ENCODE assay signal across 20 cellular contexts in genomic region chr11:68372114-68372513, GRCh38. TPM values are rescaled to one million over a fixed set of nuclear protein-coding genes. Genes with fewer than 3 reads are reported as not detected.
A peak's percentile ranks its signal among the peaks of the same experiment; 100 is the strongest.
DNase-seq lines count a peak whose midpoint lies in the region; ATAC-seq, FAIRE-seq and TF ChIP-seq lines count a peak whose summit lies in the region.
"Had no signal": no experiment of that assay in that cellular context is flagged by ENCODE, and none has a peak within 500 bp of the region (broad histone marks: within the 10 kb centered on the region; RNA-seq: fewer than 3 reads in every experiment).

No MANE protein-coding gene starts in this region.

- no peaks in the 10 kb centered on the region for H3K9me3 ChIP-seq in right atrium auricular region
- H3K9me3 ChIP-seq: BE2C had no signal

- peaks cover 22% of the 10 kb centered on the region for H3K36me3 Mint-ChIP-seq in stimulated activated memory B cell treated with anti-CD40 and anti-IgM and Interleukin-4, amounts not matched to agents 10 μg/mL and 1 μg/mL and 100 μg/mL, for 72 hours

- no peak for TF ChIP-seq CTCF in right atrium auricular region (IDR thresholded peaks at IDR 0.05)

- peak; percentile 94 for FAIRE-seq in GM12891 (lab: Jason Lieb, UNC)

- no peak for DNase-seq in GM12891 (ENCODE audit: insufficient read length, low spot score)
- peak; percentile 82 for DNase-seq in RPMI8226
- DNase-seq in right atrium auricular region (ENCODE audit: low spot score), result no peak
- no peak for DNase-seq in HuH-7.5 (ENCODE audit: low spot score)
- no peak for DNase-seq in NCI-H1694 treated with DMSO at 0.1 percent for 48 hours (lab: John Stamatoyannopoulos, UW)
- DNase-seq in stimulated activated CD8-positive, alpha-beta memory T cell treated with anti-CD3 and anti-CD28 coated beads, Interleukin-4, amount 100 ng/mL, for 48 hours, result no peak
- DNase-seq: activated CD8-positive, alpha-beta memory T cell treated with anti-CD3 and anti-CD28 coated beads for 24 hours; BE2C; cortex of kidney; DND-41; Kasumi-1; naive thymus-derived CD8-positive, alpha-beta T cell; NCI-H1436; stimulated activated CD4-positive, alpha-beta T cell treated with anti-CD3 and anti-CD28 coated beads, Interleukin-4, amount 100 ng/mL, for 1 hour had no signal

- peak overlapping the region; percentile 83 for H3K4me3 Mint-ChIP-seq in stimulated activated memory B cell treated with anti-CD40 and anti-IgM and Interleukin-4, amounts not matched to agents 10 μg/mL and 1 μg/mL and 100 μg/mL, for 72 hours
- H3K4me3 Mint-ChIP-seq: activated T-helper 17 cell treated with anti-CD3 and anti-CD28 coated beads, Interleukin-2, amount 50 U/mL, for 72 hours; naive thymus-derived CD8-positive, alpha-beta T cell had no signal

- H3K4me1 Mint-ChIP-seq in stimulated activated memory B cell treated with anti-CD40 and anti-IgM and Interleukin-4, amounts not matched to agents 10 μg/mL and 1 μg/mL and 100 μg/mL, for 72 hours, result peaks cover 79% of the 10 kb centered on the region
- H3K4me1 Mint-ChIP-seq: activated T-helper 17 cell treated with anti-CD3 and anti-CD28 coated beads, Interleukin-2, amount 50 U/mL, for 72 hours had no signal

- peaks cover 3% of the 10 kb centered on the region for H3K9me3 Mint-ChIP-seq in stimulated activated memory B cell treated with anti-CD40 and anti-IgM and Interleukin-4, amounts not matched to agents 10 μg/mL and 1 μg/mL and 100 μg/mL, for 72 hours
- H3K9me3 Mint-ChIP-seq: activated T-helper 17 cell treated with anti-CD3 and anti-CD28 coated beads, Interleukin-2, amount 50 U/mL, for 72 hours; naive thymus-derived CD8-positive, alpha-beta T cell had no signal

- H3K4me3 ChIP-seq in right atrium auricular region, result no peak overlapping the region
- H3K4me3 ChIP-seq: SK-N-MC had no signal

- no peak for TF ChIP-seq POLR2A in GM12891 (IDR thresholded peaks at IDR 0.05; ENCODE audit: low read depth, low read length)

- peaks cover 11% of the 10 kb centered on the region for H3K36me3 ChIP-seq in right atrium auricular region

- peaks cover 0 to 75% of the 10 kb centered on the region in 2 donors for H3K4me1 ChIP-seq in right atrium auricular region

- peak overlapping the region; percentile 86 to 93 for H3K27ac ChIP-seq in right atrium auricular region
- H3K27ac ChIP-seq: HL-60, SK-N-MC had no signal

- H3K27me3 ChIP-seq in right atrium auricular region, result no peaks in the 10 kb centered on the region
- H3K27me3 ChIP-seq: BE2C had no signal

- H3K27me3 Mint-ChIP-seq in stimulated activated memory B cell treated with anti-CD40 and anti-IgM and Interleukin-4, amounts not matched to agents 10 μg/mL and 1 μg/mL and 100 μg/mL, for 72 hours, result peaks cover 24% of the 10 kb centered on the region
- H3K27me3 Mint-ChIP-seq: activated T-helper 17 cell treated with anti-CD3 and anti-CD28 coated beads, Interleukin-2, amount 50 U/mL, for 72 hours had no signal

- peak overlapping the region; percentile 98 for H3K27ac Mint-ChIP-seq in stimulated activated memory B cell treated with anti-CD40 and anti-IgM and Interleukin-4, amounts not matched to agents 10 μg/mL and 1 μg/mL and 100 μg/mL, for 72 hours
- H3K27ac Mint-ChIP-seq: activated T-helper 17 cell treated with anti-CD3 and anti-CD28 coated beads, Interleukin-2, amount 50 U/mL, for 72 hours had no signal

- ATAC-seq in stimulated activated memory B cell treated with anti-CD40 and anti-IgM and Interleukin-4, amounts not matched to agents 10 μg/mL and 1 μg/mL and 100 μg/mL, for 72 hours, result no peak
- no peak for ATAC-seq in HG03139 (IDR thresholded peaks at IDR 0.05; ENCODE audit: unreplicated experiment)
- ATAC-seq: activated T-helper 17 cell treated with anti-CD3 and anti-CD28 coated beads, Interleukin-2, amount 50 U/mL, for 72 hours; esophagus mucosa; naive thymus-derived CD8-positive, alpha-beta T cell had no signal

TF ChIP-seq in GM12891, 5 proteins besides CTCF, POLR2A, EP300 and RAD21:
- no peak for TF ChIP-seq POLR2AphosphoS5 (IDR thresholded peaks at IDR 0.05; ENCODE audit: low read depth, low read length)

RNA-seq across cellular contexts. Expression of gene LRP5, which starts 59.7 kb away (rescaled TPM):
- 5.2 TPM for polyA plus RNA-seq in GM12891 (2012; ENCODE audit: low read depth, missing spikeins)
- 10 to 100 TPM; 34.6 to 60.9 TPM for total RNA-seq in right atrium auricular region
